20 cellular contexts compared by ENCODE assay signal in genomic region chr12:13277278-13277677, GRCh38.
A peak's percentile ranks its signal among the peaks of the same experiment; 100 is the strongest.
DNase-seq lines count a peak whose midpoint lies in the region; ATAC-seq and TF ChIP-seq lines count a peak whose summit lies in the region.
"Had no signal": no experiment of that assay in that cellular context is flagged by ENCODE, and none has a peak within 500 bp of the region (broad histone marks: within the 10 kb centered on the region; RNA-seq: fewer than 3 reads in every experiment).

No MANE protein-coding gene starts in this region.

- peaks cover 11% of the 10 kb centered on the region for H3K27me3 Mint-ChIP-seq in glutamatergic neuron (ENCODE audit: unreplicated experiment)

- no peak overlapping the region for H2AFZ ChIP-seq in GM23248

- no peaks in the 10 kb centered on the region for H3K4me1 ChIP-seq in GM23248 (ENCODE audit: insufficient read depth)

- ATAC-seq in stimulated activated effector memory CD8-positive, alpha-beta T cell treated with anti-CD3 and anti-CD28 coated beads, Interleukin-12 subunit alpha, Interleukin-12 subunit beta, amount 100 ng/mL, for 72 hours, result peak; percentile 31
- ATAC-seq in GM18505 (IDR thresholded peaks at IDR 0.05; ENCODE audit: unreplicated experiment), result no peak

- H3K9me3 ChIP-seq in GM23248 (ENCODE audit: low read depth), result no peaks in the 10 kb centered on the region

- peak overlapping the region; percentile 53 for H3K4me3 Mint-ChIP-seq in glutamatergic neuron (ENCODE audit: unreplicated experiment)
- H3K4me3 Mint-ChIP-seq in stimulated activated effector memory CD8-positive, alpha-beta T cell treated with anti-CD3 and anti-CD28 coated beads, Interleukin-12 subunit alpha, Interleukin-12 subunit beta, amount 100 ng/mL, for 72 hours, result no peak overlapping the region
- H3K4me3 Mint-ChIP-seq: GM23338 had no signal

- H3F3A ChIP-seq in GM23248 (ENCODE audit: insufficient read depth), result no peaks in the 10 kb centered on the region

- no peaks in the 10 kb centered on the region for H3K36me3 Mint-ChIP-seq in glutamatergic neuron (ENCODE audit: unreplicated experiment)
- H3K36me3 Mint-ChIP-seq in stimulated activated effector memory CD8-positive, alpha-beta T cell treated with anti-CD3 and anti-CD28 coated beads, Interleukin-12 subunit alpha, Interleukin-12 subunit beta, amount 100 ng/mL, for 72 hours, result no peaks in the 10 kb centered on the region

- H3K27ac Mint-ChIP-seq in glutamatergic neuron (ENCODE audit: unreplicated experiment), result peak overlapping the region; percentile 89
- H3K27ac Mint-ChIP-seq in stimulated activated effector memory CD8-positive, alpha-beta T cell treated with anti-CD3 and anti-CD28 coated beads, Interleukin-12 subunit alpha, Interleukin-12 subunit beta, amount 100 ng/mL, for 72 hours, result no peak overlapping the region
- H3K27ac Mint-ChIP-seq: GM23338 had no signal

- H3K4me1 Mint-ChIP-seq in glutamatergic neuron (ENCODE audit: low read depth, unreplicated experiment), result peaks cover 24% of the 10 kb centered on the region
- H3K4me1 Mint-ChIP-seq in stimulated activated effector memory CD8-positive, alpha-beta T cell treated with anti-CD3 and anti-CD28 coated beads, Interleukin-12 subunit alpha, Interleukin-12 subunit beta, amount 100 ng/mL, for 72 hours, result peaks cover 6% of the 10 kb centered on the region

- 79 to 81% methylated on average over 4 of the region's 4 CpGs for WGBS in GM23248 (ENCODE audit: low coverage in 1 of 2, low lambda C conversion rate in 2 of 2, missing lambda C conversion rate in 2 of 2), 2 experiments

- H4K20me1 ChIP-seq in GM23248 (ENCODE audit: insufficient read depth), result no peaks in the 10 kb centered on the region
- H4K20me1 ChIP-seq: BLaER1 had no signal

- in situ Hi-C loops in GM23248 (cut with MboI), result loop anchor here (10.0 to 25.0 kb wide), 3 partner anchors 258 to 888 kb away; no protein-coding TSS in a partner anchor

- no peak overlapping the region for H3K27ac ChIP-seq in GM23248
- H3K27ac ChIP-seq: 22Rv1, BLaER1 had no signal

- H3K9me2 ChIP-seq in GM23248 (ENCODE audit: insufficient read depth), result no peaks in the 10 kb centered on the region

- no peak overlapping the region for H3K4me3 ChIP-seq in GM23248
- H3K4me3 ChIP-seq: BLaER1, GM12878, GM23338 had no signal

- no peaks in the 10 kb centered on the region for H3K36me3 ChIP-seq in GM23248 (ENCODE audit: low read depth)
- H3K36me3 ChIP-seq: BLaER1 had no signal

- no peak for TF ChIP-seq CTCF in glutamatergic neuron (IDR thresholded peaks at IDR 0.05; ENCODE audit: partially characterized antibody, unreplicated experiment)

- H3K9me3 Mint-ChIP-seq in glutamatergic neuron (ENCODE audit: unreplicated experiment), result peaks cover 5% of the 10 kb centered on the region
- H3K9me3 Mint-ChIP-seq in stimulated activated effector memory CD8-positive, alpha-beta T cell treated with anti-CD3 and anti-CD28 coated beads, Interleukin-12 subunit alpha, Interleukin-12 subunit beta, amount 100 ng/mL, for 72 hours, result no peaks in the 10 kb centered on the region
- H3K9me3 Mint-ChIP-seq: GM23338 had no signal

- no peak overlapping the region for H3K4me2 ChIP-seq in GM23248 (ENCODE audit: unreplicated experiment)
- H3K4me2 ChIP-seq: BLaER1, GM23338 had no signal

- H3K27me3 ChIP-seq in GM23248 (replicated peaks; ENCODE audit: insufficient read depth), result peaks cover 38% of the 10 kb centered on the region
- H3K27me3 ChIP-seq: BLaER1 had no signal

- no peak overlapping the region for H3K9ac ChIP-seq in GM23248
- H3K9ac ChIP-seq: BLaER1 had no signal

- TF ChIP-seq POLR2A in GM18505 (IDR thresholded peaks at IDR 0.05; ENCODE audit: borderline replicate concordance, extremely low read depth, insufficient read depth, insufficient read length), result no peak

- peak; percentile 19 for DNase-seq in DMS153 treated with DMSO at 0.1 percent for 48 hours (lab: John Stamatoyannopoulos, UW; ENCODE audit: unreplicated experiment)
- DNase-seq in DMS153 (lab: John Stamatoyannopoulos, UW), result no peak
- peak; percentile 66 for DNase-seq in NCI-H345 (lab: John Stamatoyannopoulos, UW)
- DNase-seq in glutamatergic neuron, result no peak
- no peak for DNase-seq in stimulated activated effector memory CD8-positive, alpha-beta T cell treated with anti-CD3 and anti-CD28 coated beads, Interleukin-12 subunit alpha, Interleukin-12 subunit beta, amount 100 ng/mL, for 72 hours (ENCODE audit: low spot score in 2 of 2)
- no peak for DNase-seq in NCI-H1930 (lab: John Stamatoyannopoulos, UW)
- DNase-seq in GM23248, result no peak
- DNase-seq: DMS 273 treated with DMSO at 0.1 percent for 48 hours, Karpas-422, MM.1S, NCI-H1417 treated with DMSO at 0.1 percent for 48 hours, NCI-H2081, NCI-H446, NCI-H774, SHP77 had no signal

- no peaks in the 10 kb centered on the region for H3K79me2 ChIP-seq in GM23248 (ENCODE audit: insufficient read depth)

Comparison
In these comparisons a context has a peak if more than half of its experiments do, and no peak if none do; other contexts are left out.
1. DNase-seq: peak in DMS153 treated with DMSO at 0.1 percent for 48 hours (single experiment) and NCI-H345 (single experiment); none in DMS153 (single experiment), glutamatergic neuron (single experiment), stimulated activated effector memory CD8-positive, alpha-beta T cell treated with anti-CD3 and anti-CD28 coated beads, Interleukin-12 subunit alpha, Interleukin-12 subunit beta, amount 100 ng/mL, for 72 hours (0 of 2), NCI-H1930 (0 of 2) and GM23248 (single experiment).